Comparison of ENCODE assay signal across 24 cellular contexts in genomic region chr9:130254753-130255637, GRCh38. TPM values are rescaled to one million over a fixed set of nuclear protein-coding genes. Genes with fewer than 3 reads are reported as not detected.
A peak's percentile ranks its signal among the peaks of the same experiment; 100 is the strongest.
DNase-seq lines count a peak whose midpoint lies in the region; ATAC-seq, FAIRE-seq and TF ChIP-seq lines count a peak whose summit lies in the region.
"Had no signal": no experiment of that assay in that cellular context is flagged by ENCODE, and none has a peak within 500 bp of the region (broad histone marks: within the 10 kb centered on the region; RNA-seq: fewer than 3 reads in every experiment).

No MANE protein-coding gene starts in this region.

- no peaks in the 10 kb centered on the region for H3K79me2 ChIP-seq in keratinocyte (ENCODE audit: control insufficient read depth, insufficient read depth, low read length)

- peak overlapping the region; percentile 58 for H2AFZ ChIP-seq in keratinocyte (ENCODE audit: control insufficient read depth, low read length)

- peak overlapping the region; percentile 67 for H3K4me2 ChIP-seq in keratinocyte (ENCODE audit: control insufficient read depth, extremely low read depth, insufficient read depth, low read depth, low read length)

- ATAC-seq in HG02973 (IDR thresholded peaks at IDR 0.05; ENCODE audit: unreplicated experiment) (no peak), HG02938 (IDR thresholded peaks at IDR 0.05; ENCODE audit: unreplicated experiment) (no peak)
- ATAC-seq: gastrocnemius medialis, natural killer cell, psoas muscle had no signal

- dilution Hi-C loops in keratinocyte (cut with MboI; ENCODE audit: extremely low pct_ligation_motif_present, low sequenced_read_pairs): no loop called here

- intact Hi-C loops in thyroid gland (cut with DNase I): no loop called here

- H3K9me1 ChIP-seq in keratinocyte (ENCODE audit: control insufficient read depth, extremely low read depth, insufficient read depth, low read length): peaks cover 2% of the 10 kb centered on the region

- H3K4me1 ChIP-seq in keratinocyte (ENCODE audit: control insufficient read depth, extremely low read depth, insufficient read depth, low read length) (peaks cover 10% of the 10 kb centered on the region), thyroid gland (peaks cover 4 to 6% of the 10 kb centered on the region in 2 donors)
- H3K4me1 ChIP-seq: gastrocnemius medialis, psoas muscle had no signal

- TF ChIP-seq POLR2A in thyroid gland (IDR thresholded peaks at IDR 0.05): no peak

- H3K36me3 ChIP-seq in keratinocyte (ENCODE audit: control insufficient read depth in 2 of 2, extremely low read depth in 1 of 2, insufficient read depth in 2 of 2, low read length in 2 of 2) (no peaks in the 10 kb centered on the region), thyroid gland (no peaks in the 10 kb centered on the region)
- H3K36me3 ChIP-seq: gastrocnemius medialis had no signal

- DNase-seq in NCI-H1417 (lab: John Stamatoyannopoulos, UW) (peak; percentile 22 to 76 (median 54)), NCI-H1417 treated with DMSO at 0.1 percent for 48 hours (lab: John Stamatoyannopoulos, UW) (no peak), NCI-H2171 treated with DMSO at 0.1 percent for 48 hours (lab: John Stamatoyannopoulos, UW) (peak; percentile 95), keratinocyte (ENCODE audit: low read depth, low spot score) (no peak), thyroid gland (peak; percentile 87 to 88), DMS 273 (lab: John Stamatoyannopoulos, UW; ENCODE audit: unreplicated experiment) (no peak)
- DNase-seq: activated CD4-positive, alpha-beta memory T cell treated with anti-CD3 and anti-CD28 coated beads for 36 hours; activated CD4-positive, CD25-positive, alpha-beta regulatory T cell; activated naive CD4-positive, alpha-beta T cell treated with anti-CD3 and anti-CD28 coated beads, Interleukin-2, amount 50 U/mL, for 16 hours; anterior cingulate cortex; EL; erythroblast; gastrocnemius medialis; natural killer cell; NCI-H1694; NCI-H446; psoas muscle; stimulated activated CD4-positive, alpha-beta T cell treated with anti-CD3 and anti-CD28 coated beads, Interleukin-2, amount 100 ng/mL, for 48 hours; T1000 had no signal

- no peak for TF ChIP-seq CTCF in keratinocyte (optimal IDR thresholded peaks at IDR 0.05 in 1 of 3, IDR thresholded peaks at IDR 0.05 in 1 of 3, conservative IDR thresholded peaks at IDR 0.05 in 1 of 3; ENCODE audit: extremely low read depth in 1 of 3, insufficient read depth in 2 of 3, low read length in 3 of 3)
- peak in 1 of 6 experiments; percentile 10 for TF ChIP-seq CTCF in thyroid gland (IDR thresholded peaks at IDR 0.05)

- 46 to 48% methylated on average over 22 to 23 of the region's 23 CpGs for WGBS in thyroid gland, 2 donors

- peak overlapping the region; percentile 9 for H3K9ac ChIP-seq in keratinocyte (ENCODE audit: control insufficient read depth, extremely low read depth, insufficient read depth, low read length)

- H3K27ac ChIP-seq in keratinocyte (ENCODE audit: control insufficient read depth, insufficient read depth, low read length) (no peak overlapping the region), thyroid gland (peak overlapping the region; percentile 64 to 73 (median 71))
- H3K27ac ChIP-seq: 22Rv1, gastrocnemius medialis, psoas muscle had no signal

- H3K27me3 ChIP-seq in keratinocyte (ENCODE audit: control insufficient read depth, extremely low read depth, insufficient read depth, low read length) (no peaks in the 10 kb centered on the region), thyroid gland (no peaks in the 10 kb centered on the region)

- no peaks in the 10 kb centered on the region for H3K9me3 ChIP-seq in keratinocyte (ENCODE audit: control insufficient read depth, low read depth, low read length)
- H3K9me3 ChIP-seq in thyroid gland: no peaks in the 10 kb centered on the region
- H3K9me3 ChIP-seq: gastrocnemius medialis, psoas muscle had no signal

- no peak for FAIRE-seq in keratinocyte (lab: Jason Lieb, UNC)

- H4K20me1 ChIP-seq in keratinocyte (ENCODE audit: control insufficient read depth, extremely low read depth, insufficient read depth, low read length): no peaks in the 10 kb centered on the region

- peak overlapping the region in 2 of 3 experiments; percentile 4 to 25 for H3K4me3 ChIP-seq in keratinocyte (ENCODE audit: control insufficient read depth in 2 of 3, extremely low read depth in 1 of 3, insufficient read depth in 2 of 3, low read depth in 1 of 3, low read length in 3 of 3)
- no peak overlapping the region for H3K4me3 ChIP-seq in thyroid gland (replicated peaks in 1 of 3)
- H3K4me3 ChIP-seq: gastrocnemius medialis, psoas muscle, skin epidermis had no signal

RNA-seq across cellular contexts. Expression of gene HMCN2, which starts 10.6 kb away (rescaled TPM):
- polyA plus RNA-seq in keratinocyte: 0.03 TPM in 1 of 3 replicates, not detected in the others
- polyA plus RNA-seq in keratinocyte (2011; ENCODE audit: low read depth): not detected
- not detected in 2 replicates for polyA plus RNA-seq in keratinocyte (2011; cell fraction: cytosol; rRNA removed)
- polyA plus RNA-seq in keratinocyte (2011; cell fraction: nucleus; rRNA removed): not detected in 2 replicates
- 0.04 TPM in 1 of 2 replicates, not detected in the other for polyA plus RNA-seq in keratinocyte (2012; ENCODE audit: low replicate concordance)
- polyA minus RNA-seq in keratinocyte: not detected in 3 replicates
- not detected for polyA minus RNA-seq in keratinocyte (2011; cell fraction: cytosol; rRNA and poly(A)+ RNA removed)
- polyA minus RNA-seq in keratinocyte (2011; cell fraction: nucleus; rRNA and poly(A)+ RNA removed): 0.11 TPM in 1 of 2 replicates, not detected in the other
- total RNA-seq in thyroid gland: 1 to 10 TPM; 1.7 to 5.5 (median 3.5) TPM
- total RNA-seq: activated CD4-positive, alpha-beta memory T cell treated with anti-CD3 and anti-CD28 coated beads for 36 hours; kidney epithelial cell; natural killer cell had no signal

Comparison
In these comparisons a context has a peak if more than half of its experiments do, and no peak if none do; other contexts are left out.
1. DNase-seq: peak in NCI-H1417 (3 of 3), NCI-H2171 treated with DMSO at 0.1 percent for 48 hours (single experiment) and thyroid gland (2 of 2); none in NCI-H1417 treated with DMSO at 0.1 percent for 48 hours (single experiment), keratinocyte (single experiment) and DMS 273 (single experiment).
2. H3K4me3 ChIP-seq: peak in keratinocyte (2 of 3); none in thyroid gland (0 of 3).